In the genomic region with DNA sequence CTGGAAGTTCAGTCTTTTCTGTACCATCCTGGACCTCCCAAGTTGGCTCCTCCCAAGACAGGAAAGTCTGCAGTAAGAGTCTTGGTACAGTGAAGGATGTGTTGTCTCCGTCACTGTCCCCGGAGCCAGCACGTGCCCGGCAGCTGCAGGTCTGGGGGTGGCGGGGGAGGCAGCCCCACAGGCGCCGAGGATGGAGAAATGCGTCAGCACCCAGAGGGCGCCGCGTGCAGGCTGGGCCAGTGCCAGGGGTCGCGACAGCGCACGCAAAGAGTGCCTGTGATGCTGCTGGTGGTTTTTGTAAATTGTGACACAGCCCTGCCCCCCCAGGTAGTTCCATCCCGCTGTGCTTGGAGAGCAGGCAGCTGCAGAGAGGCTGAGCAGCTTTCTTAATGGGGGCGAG, we compare ENCODE assay signal across 22 cellular contexts.
A peak's percentile ranks its signal among the peaks of the same experiment; 100 is the strongest.
DNase-seq lines count a peak whose midpoint lies in the region; ATAC-seq, FAIRE-seq and TF ChIP-seq lines count a peak whose summit lies in the region.
"Had no signal": no experiment of that assay in that cellular context is flagged by ENCODE, and none has a peak within 500 bp of the region (broad histone marks: within the 10 kb centered on the region; RNA-seq: fewer than 3 reads in every experiment).

No MANE protein-coding gene starts in this region.

- H3K4me3 Mint-ChIP-seq in astrocyte (ENCODE audit: unreplicated experiment), result no peak overlapping the region
- H3K4me3 Mint-ChIP-seq in nephron progenitor cell, result no peak overlapping the region
- no peak overlapping the region for H3K4me3 Mint-ChIP-seq in stimulated activated memory B cell treated with anti-CD40 and anti-IgM and Interleukin-4, amounts not matched to agents 10 μg/mL and 1 μg/mL and 100 μg/mL, for 72 hours
- H3K4me3 Mint-ChIP-seq: activated CD4-positive, alpha-beta T cell treated with anti-CD3 and anti-CD28 coated beads, Interleukin-2, amount 10 ng/mL, durations not matched to agents 7 days and 5 days; activated naive CD4-positive, alpha-beta T cell treated with anti-CD3 and anti-CD28 coated beads, Interleukin-2, amount 50 U/mL, for 24 hours; central memory CD8-positive, alpha-beta T cell; endodermal cell; H9 had no signal

- no peak overlapping the region for H2BK12ac ChIP-seq in trophoblast cell (ENCODE audit: low read length)

- no peak overlapping the region for H2BK5ac ChIP-seq in trophoblast cell (ENCODE audit: low read depth, low read length, poor library complexity)

- no peak overlapping the region for H2AK5ac ChIP-seq in trophoblast cell (ENCODE audit: low read length)

- H3K4me2 ChIP-seq in astrocyte (ENCODE audit: low read length), result peak overlapping the region; percentile 44
- no peak overlapping the region for H3K4me2 ChIP-seq in trophoblast cell (ENCODE audit: low read length)

- WGBS in trophoblast cell (ENCODE audit: extremely low coverage, insufficient coverage, insufficient read length), result no CpG with 5 or more reads among the region's 17 CpGs

- no peaks in the 10 kb centered on the region for H3K36me3 Mint-ChIP-seq in astrocyte (ENCODE audit: low read depth, unreplicated experiment)
- no peaks in the 10 kb centered on the region for H3K36me3 Mint-ChIP-seq in nephron progenitor cell (ENCODE audit: low read depth)
- H3K36me3 Mint-ChIP-seq in stimulated activated memory B cell treated with anti-CD40 and anti-IgM and Interleukin-4, amounts not matched to agents 10 μg/mL and 1 μg/mL and 100 μg/mL, for 72 hours, result no peaks in the 10 kb centered on the region
- H3K36me3 Mint-ChIP-seq: activated naive CD4-positive, alpha-beta T cell treated with anti-CD3 and anti-CD28 coated beads, Interleukin-2, amount 50 U/mL, for 24 hours; CD4-positive, CD25-positive, alpha-beta regulatory T cell; naive thymus-derived CD8-positive, alpha-beta T cell had no signal

- H3K27ac Mint-ChIP-seq in astrocyte (ENCODE audit: unreplicated experiment) (no peak overlapping the region), nephron progenitor cell (peak overlapping the region; percentile 45)
- H3K27ac Mint-ChIP-seq in stimulated activated memory B cell treated with anti-CD40 and anti-IgM and Interleukin-4, amounts not matched to agents 10 μg/mL and 1 μg/mL and 100 μg/mL, for 72 hours, result no peak overlapping the region
- H3K27ac Mint-ChIP-seq: activated CD4-positive, alpha-beta T cell treated with anti-CD3 and anti-CD28 coated beads, Interleukin-2, amount 10 ng/mL, durations not matched to agents 7 days and 5 days; activated naive CD4-positive, alpha-beta T cell treated with anti-CD3 and anti-CD28 coated beads, Interleukin-2, amount 50 U/mL, for 24 hours; CD4-positive, CD25-positive, alpha-beta regulatory T cell; endodermal cell; naive thymus-derived CD8-positive, alpha-beta T cell had no signal

- ATAC-seq in stimulated activated memory B cell treated with anti-CD40 and anti-IgM and Interleukin-4, amounts not matched to agents 10 μg/mL and 1 μg/mL and 100 μg/mL, for 72 hours, result no peak

- H3K27ac ChIP-seq in astrocyte (ENCODE audit: low read depth, low read length), result no peak overlapping the region
- no peak overlapping the region for H3K27ac ChIP-seq in trophoblast cell (ENCODE audit: low read depth, low read length)
- H3K27ac ChIP-seq: testis had no signal

- H3K4ac ChIP-seq in trophoblast cell (ENCODE audit: low read depth, low read length), result no peak overlapping the region

- H2AFZ ChIP-seq in astrocyte (ENCODE audit: low read depth, low read length), result no peak overlapping the region
- H2AFZ ChIP-seq in trophoblast cell (ENCODE audit: insufficient read depth, low read length, poor library complexity), result no peak overlapping the region

- H3K18ac ChIP-seq in trophoblast cell (ENCODE audit: low read length), result no peak overlapping the region

- no peak overlapping the region for H3K23ac ChIP-seq in trophoblast cell (ENCODE audit: low read length)

- no peaks in the 10 kb centered on the region for H3K36me3 ChIP-seq in astrocyte (ENCODE audit: insufficient read depth, low read length)
- no peaks in the 10 kb centered on the region for H3K36me3 ChIP-seq in trophoblast cell (ENCODE audit: control insufficient read depth in 1 of 2, insufficient read depth in 2 of 2, low read length in 2 of 2)

- no peaks in the 10 kb centered on the region for H3K27me3 ChIP-seq in astrocyte (ENCODE audit: insufficient read depth, low read length)
- H3K27me3 ChIP-seq in trophoblast cell (ENCODE audit: insufficient read depth, low read length), result no peaks in the 10 kb centered on the region
- H3K27me3 ChIP-seq: testis had no signal

- H3K4me1 Mint-ChIP-seq in astrocyte (ENCODE audit: low read depth, unreplicated experiment) (peaks cover 5% of the 10 kb centered on the region), nephron progenitor cell (peaks cover 43% of the 10 kb centered on the region)
- no peaks in the 10 kb centered on the region for H3K4me1 Mint-ChIP-seq in stimulated activated memory B cell treated with anti-CD40 and anti-IgM and Interleukin-4, amounts not matched to agents 10 μg/mL and 1 μg/mL and 100 μg/mL, for 72 hours
- H3K4me1 Mint-ChIP-seq: activated CD4-positive, alpha-beta T cell treated with anti-CD3 and anti-CD28 coated beads, Interleukin-2, amount 10 ng/mL, durations not matched to agents 7 days and 5 days; activated naive CD4-positive, alpha-beta T cell treated with anti-CD3 and anti-CD28 coated beads, Interleukin-2, amount 50 U/mL, for 24 hours; CD4-positive, CD25-positive, alpha-beta regulatory T cell; central memory CD8-positive, alpha-beta T cell had no signal

- TF ChIP-seq CTCF in astrocyte (IDR thresholded peaks at IDR 0.05; ENCODE audit: insufficient read depth, low read depth, low read length) (no peak), nephron progenitor cell (IDR thresholded peaks at IDR 0.05) (no peak)

- H3K9me3 Mint-ChIP-seq in astrocyte (ENCODE audit: unreplicated experiment) (no peaks in the 10 kb centered on the region), nephron progenitor cell (no peaks in the 10 kb centered on the region)
- no peaks in the 10 kb centered on the region for H3K9me3 Mint-ChIP-seq in stimulated activated memory B cell treated with anti-CD40 and anti-IgM and Interleukin-4, amounts not matched to agents 10 μg/mL and 1 μg/mL and 100 μg/mL, for 72 hours
- H3K9me3 Mint-ChIP-seq: activated CD4-positive, alpha-beta T cell treated with anti-CD3 and anti-CD28 coated beads, Interleukin-2, amount 10 ng/mL, durations not matched to agents 7 days and 5 days; activated naive CD4-positive, alpha-beta T cell treated with anti-CD3 and anti-CD28 coated beads, Interleukin-2, amount 50 U/mL, for 24 hours; CD4-positive, CD25-positive, alpha-beta regulatory T cell; central memory CD8-positive, alpha-beta T cell; endodermal cell; H9; naive thymus-derived CD8-positive, alpha-beta T cell had no signal

- no peak overlapping the region for H3K4me3 ChIP-seq in astrocyte (ENCODE audit: insufficient read depth, low read depth, low read length)
- H3K4me3 ChIP-seq in trophoblast cell (ENCODE audit: low read depth, low read length), result no peak overlapping the region
- H3K4me3 ChIP-seq: testis had no signal

- H3K9ac ChIP-seq in astrocyte (ENCODE audit: low read length) (no peak overlapping the region), trophoblast cell (ENCODE audit: low read length) (no peak overlapping the region)

- H3K27me3 Mint-ChIP-seq in astrocyte (ENCODE audit: low read depth, unreplicated experiment) (peaks cover 14% of the 10 kb centered on the region), nephron progenitor cell (ENCODE audit: low read depth, poor library complexity) (peaks cover 4% of the 10 kb centered on the region)
- H3K27me3 Mint-ChIP-seq in stimulated activated memory B cell treated with anti-CD40 and anti-IgM and Interleukin-4, amounts not matched to agents 10 μg/mL and 1 μg/mL and 100 μg/mL, for 72 hours, result no peaks in the 10 kb centered on the region
- H3K27me3 Mint-ChIP-seq: activated naive CD4-positive, alpha-beta T cell treated with anti-CD3 and anti-CD28 coated beads, Interleukin-2, amount 50 U/mL, for 24 hours; CD4-positive, CD25-positive, alpha-beta regulatory T cell; central memory CD8-positive, alpha-beta T cell had no signal

- H3K9me3 ChIP-seq in astrocyte (ENCODE audit: insufficient read depth, low read depth, low read length) (no peaks in the 10 kb centered on the region), trophoblast cell (ENCODE audit: insufficient read depth, low read depth, low read length) (peaks cover 2% of the 10 kb centered on the region)
- H3K9me3 ChIP-seq: testis had no signal

- no peak overlapping the region for H4K91ac ChIP-seq in trophoblast cell (ENCODE audit: low read depth, low read length)

- no peak overlapping the region for H3K14ac ChIP-seq in trophoblast cell (ENCODE audit: low read length)

- no peak for FAIRE-seq in astrocyte (lab: Jason Lieb, UNC)
- FAIRE-seq: GM12891, HTR-8/SVneo had no signal

- no peaks in the 10 kb centered on the region for H3K79me1 ChIP-seq in trophoblast cell (ENCODE audit: low read length)

- peaks cover 11% of the 10 kb centered on the region for H3K4me1 ChIP-seq in astrocyte (ENCODE audit: insufficient read depth, low read length)
- H3K4me1 ChIP-seq in trophoblast cell (ENCODE audit: control insufficient read depth in 1 of 2, insufficient read depth in 2 of 2, low read length in 2 of 2), result peaks cover 0 to 4% of the 10 kb centered on the region in 2 experiments
- H3K4me1 ChIP-seq: testis had no signal

- peaks cover 9% of the 10 kb centered on the region for H4K20me1 ChIP-seq in astrocyte (ENCODE audit: insufficient read depth, low read length)

- no peak overlapping the region for H2BK120ac ChIP-seq in trophoblast cell (ENCODE audit: insufficient read depth, low read length, poor library complexity)

- no peak overlapping the region for H4K8ac ChIP-seq in trophoblast cell (ENCODE audit: low read depth, low read length)

- DNase-seq in C1 segment of cervical spinal cord (lab: John Stamatoyannopoulos, UW) (peak in 8 of 14 donors; percentile 17 to 67 (median 30)), HT1080 (ENCODE audit: low read depth) (peak; percentile 44), astrocyte (ENCODE audit: low read depth) (peak; percentile 22), nephron progenitor cell (no peak), trophoblast cell (no peak), islet precursor cell (no peak)
- DNase-seq in stimulated activated CD4-positive, alpha-beta T cell treated with anti-CD3 and anti-CD28 coated beads, Interleukin-4, amount 100 ng/mL, for 24 hours, result no peak
- DNase-seq: activated CD4-positive, alpha-beta T cell treated with anti-CD3 and anti-CD28 coated beads, Interleukin-2, amount 10 ng/mL, durations not matched to agents 7 days and 5 days; activated T-cell treated with anti-CD3 and anti-CD28 coated beads, Interleukin-2, amount 50 U/mL, for 1 hour; CD4-positive, CD25-positive, alpha-beta regulatory T cell; endodermal cell; H9; NCI-H2081; Right ventricle myocardium superior; stimulated activated CD4-positive, alpha-beta T cell treated with anti-CD3 and anti-CD28 coated beads, Interleukin-1b, Interleukin-23, amount 100 ng/mL, for 48 hours; testis had no signal

- H3K79me2 ChIP-seq in astrocyte (ENCODE audit: insufficient read depth, low read length) (no peaks in the 10 kb centered on the region), trophoblast cell (ENCODE audit: control insufficient read depth, insufficient read depth, low read length, poor library complexity) (no peaks in the 10 kb centered on the region)

- H4K12ac ChIP-seq in trophoblast cell (ENCODE audit: low read depth, low read length), result no peak overlapping the region

Comparison
In these comparisons a context has a peak if more than half of its experiments do, and no peak if none do; other contexts are left out.
1. DNase-seq: peak in C1 segment of cervical spinal cord (8 of 14), HT1080 (single experiment) and astrocyte (single experiment); none in nephron progenitor cell (single experiment), trophoblast cell (0 of 2), stimulated activated CD4-positive, alpha-beta T cell treated with anti-CD3 and anti-CD28 coated beads, Interleukin-4, amount 100 ng/mL, for 24 hours (single experiment) and islet precursor cell (single experiment).